15 cellular contexts compared by ENCODE assay signal in the genomic region with DNA sequence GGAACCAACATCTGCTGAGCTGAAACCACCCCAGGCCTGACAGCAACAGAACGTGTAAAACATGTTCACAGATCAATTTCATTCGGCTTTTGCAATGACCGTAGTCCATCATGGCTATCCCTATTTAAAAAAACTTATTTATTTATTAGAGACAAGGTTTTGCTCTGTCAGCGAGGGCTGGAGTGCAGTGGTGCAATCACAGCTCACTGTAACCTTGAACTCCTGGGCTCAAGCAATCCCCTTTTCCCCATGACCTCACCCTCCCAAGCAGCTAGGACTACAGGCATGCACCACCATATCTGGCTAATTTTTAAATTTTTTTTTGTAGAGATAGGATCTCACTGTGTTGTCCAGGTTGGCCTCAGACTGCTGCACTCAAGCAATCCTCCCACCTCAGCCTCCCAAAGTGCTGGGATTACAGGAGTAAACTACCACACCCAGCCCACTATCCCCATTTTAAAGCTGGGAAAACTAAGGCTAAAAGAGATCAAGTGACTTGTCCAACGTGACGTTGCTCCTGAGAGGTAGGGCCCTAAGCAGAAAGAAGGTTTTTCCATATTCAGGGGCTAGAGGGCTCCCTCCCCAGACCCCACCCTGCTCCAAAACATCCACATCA.
A peak's percentile ranks its signal among the peaks of the same experiment; 100 is the strongest.
DNase-seq lines count a peak whose midpoint lies in the region; TF ChIP-seq lines count a peak whose summit lies in the region.
"Had no signal": no experiment of that assay in that cellular context is flagged by ENCODE, and none has a peak within 500 bp of the region (broad histone marks: within the 10 kb centered on the region; RNA-seq: fewer than 3 reads in every experiment).

No MANE protein-coding gene starts in this region.

- H3K4me1 Mint-ChIP-seq in mesothelial cell of epicardium, result no peaks in the 10 kb centered on the region
- H3K4me1 Mint-ChIP-seq in immature natural killer cell, result no peaks in the 10 kb centered on the region
- no peaks in the 10 kb centered on the region for H3K4me1 Mint-ChIP-seq in glutamatergic neuron (ENCODE audit: low read depth, unreplicated experiment)
- H3K4me1 Mint-ChIP-seq: CD4-positive, alpha-beta memory T cell had no signal

- H3K9me3 ChIP-seq in BLaER1 treated with 17β-estradiol and CSF1 and Interleukin-3, amounts not matched to agents 10 nM and 100 nM (replicated peaks in 1 of 11), result no peaks in the 10 kb centered on the region
- H3K9me3 ChIP-seq in esophagus muscularis mucosa, result no peaks in the 10 kb centered on the region
- H3K9me3 ChIP-seq in muscle layer of colon (ENCODE audit: low read length), result no peaks in the 10 kb centered on the region
- H3K9me3 ChIP-seq in tibial artery, result no peaks in the 10 kb centered on the region
- H3K9me3 ChIP-seq: HAP-1 had no signal

- TF ChIP-seq CTCF in esophagus muscularis mucosa (IDR thresholded peaks at IDR 0.05) (no peak), tibial artery (IDR thresholded peaks at IDR 0.05) (no peak), mesothelial cell of epicardium (IDR thresholded peaks at IDR 0.05; ENCODE audit: unreplicated experiment) (no peak), glutamatergic neuron (IDR thresholded peaks at IDR 0.05; ENCODE audit: partially characterized antibody, unreplicated experiment) (no peak)

- no peak overlapping the region for H3K4me3 ChIP-seq in BLaER1 treated with 17β-estradiol and CSF1 and Interleukin-3, amounts not matched to agents 10 nM and 100 nM
- H3K4me3 ChIP-seq in esophagus muscularis mucosa (no peak overlapping the region), muscle layer of colon (ENCODE audit: low read depth in 1 of 2, low read length in 2 of 2) (no peak overlapping the region), tibial artery (no peak overlapping the region)
- H3K4me3 ChIP-seq: GM12878, GM23338, HAP-1 had no signal

- peak overlapping the region in 2 of 11 experiments; percentile 17 to 37; a peak in 1 of 22 replicates for H3K27ac ChIP-seq in BLaER1 treated with 17β-estradiol and CSF1 and Interleukin-3, amounts not matched to agents 10 nM and 100 nM
- H3K27ac ChIP-seq in esophagus muscularis mucosa (replicated peaks in 1 of 4) (peak overlapping the region; percentile 71 to 77 (median 76)), muscle layer of colon (ENCODE audit: low read depth, low read length) (peak overlapping the region; percentile 42), tibial artery (peak overlapping the region; percentile 61 to 74)

- H4K20me1 ChIP-seq in BLaER1 treated with 17β-estradiol and CSF1 and Interleukin-3, amounts not matched to agents 10 nM and 100 nM, result no peaks in the 10 kb centered on the region

- H3K27me3 ChIP-seq in BLaER1 treated with 17β-estradiol and CSF1 and Interleukin-3, amounts not matched to agents 10 nM and 100 nM, result no peaks in the 10 kb centered on the region
- H3K27me3 ChIP-seq in esophagus muscularis mucosa (no peaks in the 10 kb centered on the region), muscle layer of colon (ENCODE audit: control insufficient read depth in 1 of 2, insufficient read depth in 2 of 2, low read length in 2 of 2) (no peaks in the 10 kb centered on the region), tibial artery (no peaks in the 10 kb centered on the region)

- intact Hi-C loops in esophagus muscularis mucosa (cut with DNase I) (no loop called here), tibial artery (cut with DNase I; ENCODE audit: low total_unique reads) (no loop called here)

- no peak for TF ChIP-seq POLR2A in esophagus muscularis mucosa (IDR thresholded peaks at IDR 0.05; ENCODE audit: low read depth)

- no peaks in the 10 kb centered on the region for H3K36me3 Mint-ChIP-seq in mesothelial cell of epicardium
- H3K36me3 Mint-ChIP-seq in immature natural killer cell, result no peaks in the 10 kb centered on the region
- no peaks in the 10 kb centered on the region for H3K36me3 Mint-ChIP-seq in glutamatergic neuron (ENCODE audit: unreplicated experiment)
- H3K36me3 Mint-ChIP-seq: CD4-positive, alpha-beta memory T cell had no signal

- DNase-seq in esophagus muscularis mucosa (ENCODE audit: extremely low spot score), result no peak
- DNase-seq in tibial artery, result no peak
- DNase-seq in mesothelial cell of epicardium (ENCODE audit: low spot score in 2 of 2, unreplicated experiment in 2 of 2), result no peak
- DNase-seq in immature natural killer cell, result no peak
- no peak for DNase-seq in glutamatergic neuron
- DNase-seq: 8988T; AML-193; C1 segment of cervical spinal cord; CD4-positive, alpha-beta memory T cell; DMS79 had no signal

- TF ChIP-seq EP300 in esophagus muscularis mucosa (IDR thresholded peaks at IDR 0.05), result no peak

- H3K27ac Mint-ChIP-seq in mesothelial cell of epicardium (no peak overlapping the region), immature natural killer cell (no peak overlapping the region), glutamatergic neuron (ENCODE audit: unreplicated experiment) (no peak overlapping the region)
- H3K27ac Mint-ChIP-seq: CD4-positive, alpha-beta memory T cell; GM23338 had no signal

- H3K27me3 Mint-ChIP-seq in mesothelial cell of epicardium (ENCODE audit: low read depth), result peaks cover 61% of the 10 kb centered on the region
- H3K27me3 Mint-ChIP-seq in immature natural killer cell (ENCODE audit: low read depth in 3 of 3), result peaks cover 0 to 2% (median 1%) of the 10 kb centered on the region in 3 donors
- peaks cover 3% of the 10 kb centered on the region for H3K27me3 Mint-ChIP-seq in glutamatergic neuron (ENCODE audit: unreplicated experiment)

- H3K4me2 ChIP-seq in BLaER1 treated with 17β-estradiol and CSF1 and Interleukin-3, amounts not matched to agents 10 nM and 100 nM, result peak overlapping the region in 9 of 11 experiments; percentile 2 to 75 (median 65); a peak in 16 of 22 replicates
- H3K4me2 ChIP-seq: GM23338 had no signal

- H3K9ac ChIP-seq in BLaER1 treated with 17β-estradiol and CSF1 and Interleukin-3, amounts not matched to agents 10 nM and 100 nM, result peak overlapping the region in 1 of 11 experiments; percentile 2; a peak in 1 of 22 replicates
- H3K9ac ChIP-seq in muscle layer of colon (ENCODE audit: low read length), result no peak overlapping the region

- H3K4me3 Mint-ChIP-seq in mesothelial cell of epicardium, result no peak overlapping the region
- H3K4me3 Mint-ChIP-seq in immature natural killer cell, result no peak overlapping the region
- H3K4me3 Mint-ChIP-seq in glutamatergic neuron (ENCODE audit: unreplicated experiment), result no peak overlapping the region
- H3K4me3 Mint-ChIP-seq: CD4-positive, alpha-beta memory T cell; GM23338 had no signal

- H3K9me3 Mint-ChIP-seq in mesothelial cell of epicardium (no peaks in the 10 kb centered on the region), immature natural killer cell (no peaks in the 10 kb centered on the region), glutamatergic neuron (ENCODE audit: unreplicated experiment) (peaks cover 5% of the 10 kb centered on the region)
- H3K9me3 Mint-ChIP-seq: CD4-positive, alpha-beta memory T cell; GM23338 had no signal

- no peaks in the 10 kb centered on the region for H3K36me3 ChIP-seq in BLaER1 treated with 17β-estradiol and CSF1 and Interleukin-3, amounts not matched to agents 10 nM and 100 nM
- peaks cover 0 to 99% (median 78%) of the 10 kb centered on the region in 4 donors for H3K36me3 ChIP-seq in esophagus muscularis mucosa
- H3K36me3 ChIP-seq in muscle layer of colon (ENCODE audit: insufficient read depth, low read length), result peaks cover 95% of the 10 kb centered on the region
- peaks cover 87 to 92% (median 91%) of the 10 kb centered on the region in 3 donors for H3K36me3 ChIP-seq in tibial artery
- H3K36me3 ChIP-seq: HAP-1 had no signal

- H3K4me1 ChIP-seq in BLaER1 treated with 17β-estradiol and CSF1 and Interleukin-3, amounts not matched to agents 10 nM and 100 nM, result peaks cover 0 to 41% (median 21%) of the 10 kb centered on the region in 10 experiments; a peak in 16 of 20 replicates
- peaks cover 0 to 100% (median 97%) of the 10 kb centered on the region in 4 donors for H3K4me1 ChIP-seq in esophagus muscularis mucosa
- peaks cover 76% of the 10 kb centered on the region for H3K4me1 ChIP-seq in muscle layer of colon (ENCODE audit: insufficient read depth, low read length)
- H3K4me1 ChIP-seq in tibial artery, result peaks cover 0 to 86% (median 35%) of the 10 kb centered on the region in 4 donors

- WGBS in esophagus muscularis mucosa, result 55% methylated on average over 6 of the region's 6 CpGs
